ENCODE assay signal across 1 cellular context in the genomic region with DNA sequence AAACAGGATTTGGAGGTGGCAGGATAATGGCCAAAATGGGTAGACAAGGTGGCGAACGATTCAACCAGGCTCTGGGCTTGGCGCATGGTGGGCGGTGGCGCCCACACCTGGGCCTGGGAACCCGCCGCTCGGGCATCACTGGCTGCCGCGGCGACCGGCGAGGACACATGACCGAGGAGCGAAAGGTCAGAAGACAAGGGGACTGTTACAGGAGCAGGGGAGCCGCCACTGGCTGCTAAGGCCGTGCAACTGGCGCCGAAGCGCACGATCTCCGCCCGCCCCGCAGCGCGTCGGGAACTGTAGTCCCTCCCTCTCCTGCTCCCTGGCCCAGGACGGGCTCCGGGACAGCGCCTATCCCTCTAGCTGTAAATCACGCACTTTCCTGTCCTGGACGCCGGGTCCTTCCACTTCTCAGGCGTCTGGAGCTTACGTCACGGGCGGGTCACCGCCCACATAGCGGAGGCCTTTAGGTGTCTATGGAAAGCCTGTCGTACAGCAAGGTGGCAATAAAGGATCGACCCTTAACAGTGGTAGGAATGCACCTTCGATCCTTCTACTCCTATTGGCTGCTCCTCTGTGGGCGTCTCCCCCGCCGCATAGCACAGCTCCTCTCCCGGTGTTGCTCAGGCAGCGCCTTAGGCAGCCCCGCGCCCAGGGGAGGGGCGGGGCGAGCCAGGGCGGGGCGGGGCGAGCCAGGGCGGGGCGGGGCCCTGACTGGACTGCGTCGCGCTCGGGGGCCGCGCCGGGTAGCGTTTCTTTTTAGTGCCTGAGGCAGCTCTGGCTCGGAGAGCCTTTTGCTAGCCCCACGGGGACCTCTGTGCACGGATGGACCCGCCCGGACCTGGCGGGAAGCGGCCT.
TF ChIP-seq lines count a peak whose summit lies in the region.

A gene with protein sequence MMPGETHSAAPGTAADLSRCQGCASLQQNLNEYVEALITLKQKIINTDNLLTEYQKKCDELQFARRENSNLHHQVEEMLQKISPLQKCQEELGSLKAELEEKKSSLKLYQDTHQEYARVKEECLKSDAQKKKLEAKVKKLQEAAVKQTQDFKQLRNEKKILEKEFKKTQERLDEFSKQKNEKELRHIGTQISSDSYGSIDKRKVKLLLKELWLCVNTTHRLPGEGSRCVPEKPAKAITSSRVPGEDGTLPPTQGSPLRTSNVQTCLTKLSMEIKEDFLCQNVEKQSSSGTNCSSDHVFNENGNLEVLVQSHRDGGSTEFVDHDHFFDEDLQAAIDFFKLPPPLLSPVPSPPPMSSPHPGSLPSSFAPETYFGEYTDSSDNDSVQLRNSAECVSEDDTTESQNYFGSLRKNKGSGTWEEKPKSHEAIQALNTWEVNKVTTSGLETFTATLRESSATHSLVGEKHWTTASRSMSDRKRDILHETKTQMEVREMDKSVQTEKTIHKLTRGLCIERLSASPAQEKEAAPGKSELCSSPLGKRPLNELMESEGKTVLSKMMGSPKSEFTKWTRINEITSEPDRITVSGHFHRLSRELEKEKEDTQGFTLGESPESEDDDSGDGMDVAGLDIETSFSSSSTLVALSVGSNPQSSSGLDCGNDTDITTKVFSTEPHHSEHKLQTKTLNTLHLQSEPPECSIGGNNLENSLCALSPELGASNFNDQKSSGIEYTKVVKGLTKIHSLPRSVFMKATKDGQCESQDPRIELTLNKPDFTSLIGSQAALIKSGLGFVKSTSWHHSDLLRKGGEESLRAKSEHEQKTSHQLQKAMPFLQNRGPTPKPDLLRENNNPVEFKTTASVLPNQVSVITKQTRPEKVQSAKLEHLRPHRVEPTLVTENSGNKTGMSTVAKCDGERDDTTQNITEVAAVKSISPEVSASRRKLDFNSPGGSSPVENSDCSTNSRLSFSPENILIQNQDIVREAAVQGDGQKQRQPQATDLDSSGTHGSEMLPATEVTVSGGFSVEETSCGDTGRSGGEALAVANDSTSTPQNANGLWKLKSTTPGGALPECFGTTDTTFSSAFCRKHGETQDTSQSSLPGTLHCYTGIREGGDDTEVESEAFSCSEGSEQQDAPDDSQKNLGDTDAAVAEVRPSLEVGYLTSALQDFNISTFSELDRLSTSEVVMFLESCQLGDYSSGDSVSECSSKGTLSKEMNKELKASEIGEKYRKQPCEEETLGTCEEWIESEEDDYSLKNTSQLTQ (N-terminal part only) (plus strand): TSS at position 717 of the 858 bp plus-strand sequence. CDS start 239 bp downstream, outside the sequence.

TF ChIP-seq in HepG2, 621 proteins besides CTCF, POLR2A, EP300 and RAD21 (continued from another document and continues in another):
- TF ChIP-seq HIVEP1 (CRISPR knock-in tag; IDR thresholded peaks at IDR 0.05) (no peak), NFATC3 (CRISPR knock-in tag; IDR thresholded peaks at IDR 0.05) (no peak), MTF2 (CRISPR knock-in tag; IDR thresholded peaks at IDR 0.05; ENCODE audit: borderline replicate concordance) (no peak), ESRRA (CRISPR knock-in tag; IDR thresholded peaks at IDR 0.05; ENCODE audit: low read depth) (peak; percentile 48; the same call in 1 of the 2 replicates), ZNF512 (CRISPR knock-in tag; IDR thresholded peaks at IDR 0.05) (no peak), FOXK2 (IDR thresholded peaks at IDR 0.05) (no peak; the same call in 1 of the 2 replicates), RFXANK (CRISPR knock-in tag; IDR thresholded peaks at IDR 0.05) (peak; percentile 27; the same call in 1 of the 2 replicates), TRIM24 (CRISPR knock-in tag; IDR thresholded peaks at IDR 0.05) (no peak), HOXD1 (CRISPR knock-in tag; IDR thresholded peaks at IDR 0.05) (no peak), ZFP62 (CRISPR knock-in tag; IDR thresholded peaks at IDR 0.05) (no peak), PTBP1 (IDR thresholded peaks at IDR 0.05; ENCODE audit: low read depth, low read length, poor library complexity, severe bottlenecking) (no peak), ZBTB37 (CRISPR knock-in tag; IDR thresholded peaks at IDR 0.05) (no peak), ARID2 (CRISPR knock-in tag; IDR thresholded peaks at IDR 0.05; ENCODE audit: borderline replicate concordance) (no peak), PAX8 (CRISPR knock-in tag; IDR thresholded peaks at IDR 0.05; ENCODE audit: borderline replicate concordance) (no peak), ZKSCAN5 (CRISPR knock-in tag; IDR thresholded peaks at IDR 0.05) (no peak), NCOA5 (CRISPR knock-in tag; IDR thresholded peaks at IDR 0.05) (no peak), ZBTB21 (CRISPR knock-in tag; IDR thresholded peaks at IDR 0.05) (no peak), SOX6 (IDR thresholded peaks at IDR 0.05) (no peak), SOX6 (CRISPR knock-in tag; IDR thresholded peaks at IDR 0.05) (peak; percentile 52), ZBTB2 (CRISPR knock-in tag; IDR thresholded peaks at IDR 0.05; ENCODE audit: low read depth) (no peak), ZXDC (CRISPR knock-in tag; IDR thresholded peaks at IDR 0.05) (no peak), ZNF7 (CRISPR knock-in tag; IDR thresholded peaks at IDR 0.05) (no peak), CCAR2 (optimal IDR thresholded peaks at IDR 0.05; ENCODE audit: low read depth, low read length) (no peak)
- TF ChIP-seq, protein P1, sequence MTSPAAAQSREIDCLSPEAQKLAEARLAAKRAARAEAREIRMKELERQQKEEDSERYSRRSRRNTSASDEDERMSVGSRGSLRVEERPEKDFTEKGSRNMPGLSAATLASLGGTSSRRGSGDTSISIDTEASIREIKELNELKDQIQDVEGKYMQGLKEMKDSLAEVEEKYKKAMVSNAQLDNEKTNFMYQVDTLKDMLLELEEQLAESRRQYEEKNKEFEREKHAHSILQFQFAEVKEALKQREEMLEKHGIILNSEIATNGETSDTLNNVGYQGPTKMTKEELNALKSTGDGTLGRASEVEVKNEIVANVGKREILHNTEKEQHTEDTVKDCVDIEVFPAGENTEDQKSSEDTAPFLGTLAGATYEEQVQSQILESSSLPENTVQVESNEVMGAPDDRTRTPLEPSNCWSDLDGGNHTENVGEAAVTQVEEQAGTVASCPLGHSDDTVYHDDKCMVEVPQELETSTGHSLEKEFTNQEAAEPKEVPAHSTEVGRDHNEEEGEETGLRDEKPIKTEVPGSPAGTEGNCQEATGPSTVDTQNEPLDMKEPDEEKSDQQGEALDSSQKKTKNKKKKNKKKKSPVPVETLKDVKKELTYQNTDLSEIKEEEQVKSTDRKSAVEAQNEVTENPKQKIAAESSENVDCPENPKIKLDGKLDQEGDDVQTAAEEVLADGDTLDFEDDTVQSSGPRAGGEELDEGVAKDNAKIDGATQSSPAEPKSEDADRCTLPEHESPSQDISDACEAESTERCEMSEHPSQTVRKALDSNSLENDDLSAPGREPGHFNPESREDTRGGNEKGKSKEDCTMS (CRISPR knock-in tag; conservative IDR thresholded peaks at IDR 0.05): no peak
- TF ChIP-seq, protein P2, sequence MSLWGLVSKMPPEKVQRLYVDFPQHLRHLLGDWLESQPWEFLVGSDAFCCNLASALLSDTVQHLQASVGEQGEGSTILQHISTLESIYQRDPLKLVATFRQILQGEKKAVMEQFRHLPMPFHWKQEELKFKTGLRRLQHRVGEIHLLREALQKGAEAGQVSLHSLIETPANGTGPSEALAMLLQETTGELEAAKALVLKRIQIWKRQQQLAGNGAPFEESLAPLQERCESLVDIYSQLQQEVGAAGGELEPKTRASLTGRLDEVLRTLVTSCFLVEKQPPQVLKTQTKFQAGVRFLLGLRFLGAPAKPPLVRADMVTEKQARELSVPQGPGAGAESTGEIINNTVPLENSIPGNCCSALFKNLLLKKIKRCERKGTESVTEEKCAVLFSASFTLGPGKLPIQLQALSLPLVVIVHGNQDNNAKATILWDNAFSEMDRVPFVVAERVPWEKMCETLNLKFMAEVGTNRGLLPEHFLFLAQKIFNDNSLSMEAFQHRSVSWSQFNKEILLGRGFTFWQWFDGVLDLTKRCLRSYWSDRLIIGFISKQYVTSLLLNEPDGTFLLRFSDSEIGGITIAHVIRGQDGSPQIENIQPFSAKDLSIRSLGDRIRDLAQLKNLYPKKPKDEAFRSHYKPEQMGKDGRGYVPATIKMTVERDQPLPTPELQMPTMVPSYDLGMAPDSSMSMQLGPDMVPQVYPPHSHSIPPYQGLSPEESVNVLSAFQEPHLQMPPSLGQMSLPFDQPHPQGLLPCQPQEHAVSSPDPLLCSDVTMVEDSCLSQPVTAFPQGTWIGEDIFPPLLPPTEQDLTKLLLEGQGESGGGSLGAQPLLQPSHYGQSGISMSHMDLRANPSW (CRISPR knock-in tag; IDR thresholded peaks at IDR 0.05; ENCODE audit: borderline replicate concordance): no peak
- TF ChIP-seq, protein P3, sequence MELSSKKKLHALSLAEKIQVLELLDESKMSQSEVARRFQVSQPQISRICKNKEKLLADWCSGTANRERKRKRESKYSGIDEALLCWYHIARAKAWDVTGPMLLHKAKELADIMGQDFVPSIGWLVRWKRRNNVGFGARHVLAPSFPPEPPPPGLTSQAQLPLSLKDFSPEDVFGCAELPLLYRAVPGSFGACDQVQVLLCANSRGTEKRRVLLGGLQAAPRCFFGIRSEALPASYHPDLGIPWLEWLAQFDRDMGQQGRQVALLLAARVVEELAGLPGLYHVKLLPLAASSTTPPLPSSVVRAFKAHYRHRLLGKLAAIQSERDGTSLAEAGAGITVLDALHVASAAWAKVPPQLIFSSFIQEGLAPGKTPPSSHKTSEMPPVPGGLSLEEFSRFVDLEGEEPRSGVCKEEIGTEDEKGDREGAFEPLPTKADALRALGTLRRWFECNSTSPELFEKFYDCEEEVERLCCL (CRISPR knock-in tag; IDR thresholded peaks at IDR 0.05; ENCODE audit: borderline replicate concordance): no peak
- TF ChIP-seq, protein P4, sequence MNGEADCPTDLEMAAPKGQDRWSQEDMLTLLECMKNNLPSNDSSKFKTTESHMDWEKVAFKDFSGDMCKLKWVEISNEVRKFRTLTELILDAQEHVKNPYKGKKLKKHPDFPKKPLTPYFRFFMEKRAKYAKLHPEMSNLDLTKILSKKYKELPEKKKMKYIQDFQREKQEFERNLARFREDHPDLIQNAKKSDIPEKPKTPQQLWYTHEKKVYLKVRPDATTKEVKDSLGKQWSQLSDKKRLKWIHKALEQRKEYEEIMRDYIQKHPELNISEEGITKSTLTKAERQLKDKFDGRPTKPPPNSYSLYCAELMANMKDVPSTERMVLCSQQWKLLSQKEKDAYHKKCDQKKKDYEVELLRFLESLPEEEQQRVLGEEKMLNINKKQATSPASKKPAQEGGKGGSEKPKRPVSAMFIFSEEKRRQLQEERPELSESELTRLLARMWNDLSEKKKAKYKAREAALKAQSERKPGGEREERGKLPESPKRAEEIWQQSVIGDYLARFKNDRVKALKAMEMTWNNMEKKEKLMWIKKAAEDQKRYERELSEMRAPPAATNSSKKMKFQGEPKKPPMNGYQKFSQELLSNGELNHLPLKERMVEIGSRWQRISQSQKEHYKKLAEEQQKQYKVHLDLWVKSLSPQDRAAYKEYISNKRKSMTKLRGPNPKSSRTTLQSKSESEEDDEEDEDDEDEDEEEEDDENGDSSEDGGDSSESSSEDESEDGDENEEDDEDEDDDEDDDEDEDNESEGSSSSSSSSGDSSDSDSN (CRISPR knock-in tag; IDR thresholded peaks at IDR 0.05): peak; percentile 79
- TF ChIP-seq, protein P5, sequence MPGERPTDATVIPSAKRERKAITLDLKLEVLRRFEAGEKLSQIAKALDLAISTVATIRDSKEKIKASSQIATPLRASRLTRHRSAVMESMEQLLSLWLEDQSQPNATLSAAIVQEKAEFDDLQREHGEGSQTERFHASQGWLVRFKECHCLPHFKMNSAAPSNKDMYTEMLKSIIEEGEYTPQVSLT (CRISPR knock-in tag; IDR thresholded peaks at IDR 0.05; ENCODE audit: borderline replicate concordance, low read depth): no peak
